ENCODE assay signal across 18 cellular contexts in the genomic region with DNA sequence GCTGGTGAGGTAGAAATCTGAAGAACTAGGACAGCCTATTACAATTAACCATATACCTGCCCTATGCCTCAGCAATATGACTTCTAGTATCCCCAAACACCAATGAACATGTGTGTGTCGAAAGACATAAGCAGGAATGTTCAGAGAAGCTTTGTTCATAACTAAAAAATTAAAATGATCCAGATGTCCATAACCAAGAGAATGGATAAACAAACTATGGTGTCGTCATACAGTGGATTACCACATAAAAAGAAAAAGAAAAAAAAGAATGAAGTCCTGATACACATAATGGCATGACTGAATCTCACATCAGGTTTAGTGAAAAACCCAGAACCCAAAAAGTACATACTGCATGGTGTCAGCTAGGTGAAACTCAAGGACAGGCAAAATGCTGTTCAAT.
"Had no signal": no experiment of that assay in that cellular context is flagged by ENCODE, and none has a peak within 500 bp of the region (broad histone marks: within the 10 kb centered on the region; RNA-seq: fewer than 3 reads in every experiment).

No MANE protein-coding gene starts in this region.

- H3K27me3 Mint-ChIP-seq: activated CD4-positive, alpha-beta T cell treated with anti-CD3 and anti-CD28 coated beads, Interleukin-2, amount 10 ng/mL, durations not matched to agents 7 days and 5 days had no signal

- H3K4me1 Mint-ChIP-seq: activated CD4-positive, alpha-beta T cell treated with anti-CD3 and anti-CD28 coated beads, Interleukin-2, amount 10 ng/mL, durations not matched to agents 7 days and 5 days; natural killer cell had no signal

- H3K27me3 ChIP-seq: body of pancreas, esophagus muscularis mucosa, right atrium auricular region had no signal

- ATAC-seq: body of pancreas, left cardiac atrium, mucosa of descending colon, natural killer cell had no signal

- H3K27ac ChIP-seq: body of pancreas, esophagus muscularis mucosa, right atrium auricular region had no signal

- H3K4me3 ChIP-seq: body of pancreas, esophagus muscularis mucosa, lung, mucosa of descending colon, right atrium auricular region had no signal

- DNase-seq: activated CD4-positive, alpha-beta T cell treated with anti-CD3 and anti-CD28 coated beads, Interleukin-2, amount 10 ng/mL, durations not matched to agents 7 days and 5 days; activated CD4-positive, CD25-positive, alpha-beta regulatory T cell; activated CD8-positive, alpha-beta memory T cell treated with anti-CD3 and anti-CD28 coated beads for 24 hours; activated naive CD4-positive, alpha-beta T cell treated with anti-CD3 and anti-CD28 coated beads, Interleukin-2, amount 50 U/mL, for 16 hours; activated T-cell treated with anti-CD3 and anti-CD28 coated beads for 4 hours; amniotic stem cell; body of pancreas; dermis blood vessel endothelial cell; left cardiac atrium; mucosa of descending colon; natural killer cell; posterior cingulate gyrus; small intestine; T-helper 2 cell had no signal

- H3K9me3 ChIP-seq: body of pancreas, esophagus muscularis mucosa, mucosa of descending colon, right atrium auricular region had no signal

- H3K9me3 Mint-ChIP-seq: activated CD4-positive, alpha-beta T cell treated with anti-CD3 and anti-CD28 coated beads, Interleukin-2, amount 10 ng/mL, durations not matched to agents 7 days and 5 days; natural killer cell had no signal

- H3K4me3 Mint-ChIP-seq: activated CD4-positive, alpha-beta T cell treated with anti-CD3 and anti-CD28 coated beads, Interleukin-2, amount 10 ng/mL, durations not matched to agents 7 days and 5 days; natural killer cell had no signal

- FAIRE-seq: small intestine, TTC549 had no signal

- H3K27ac Mint-ChIP-seq: activated CD4-positive, alpha-beta T cell treated with anti-CD3 and anti-CD28 coated beads, Interleukin-2, amount 10 ng/mL, durations not matched to agents 7 days and 5 days; natural killer cell had no signal

- H3K4me1 ChIP-seq: body of pancreas, esophagus muscularis mucosa, right atrium auricular region had no signal
